Comparison of ENCODE assay signal across 8 cellular contexts in the genomic region with DNA sequence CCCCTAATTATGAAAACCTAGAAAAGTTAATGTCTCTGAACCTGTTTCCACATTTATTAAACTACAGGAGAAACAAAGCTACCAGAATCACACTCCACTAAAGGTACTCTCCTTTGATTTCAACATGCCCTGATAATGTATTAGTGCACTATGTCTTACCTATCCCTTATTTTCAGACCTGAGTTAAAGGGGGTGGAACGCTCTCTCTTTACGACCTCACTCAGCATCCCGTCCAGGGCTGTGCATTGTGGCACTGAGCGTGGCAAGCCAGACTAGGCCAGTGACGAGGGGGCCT. TPM values are rescaled to one million over a fixed set of nuclear protein-coding genes. Genes with fewer than 3 reads are reported as not detected.
DNase-seq lines count a peak whose midpoint lies in the region; ATAC-seq and TF ChIP-seq lines count a peak whose summit lies in the region.

No MANE protein-coding gene starts in this region.

- H3K9me3 Mint-ChIP-seq in activated CD4-positive, alpha-beta memory T cell treated with anti-CD3 and anti-CD28 coated beads, Interleukin-2, amount 10 ng/mL, durations not matched to agents 7 days and 5 days, result no peaks in the 10 kb centered on the region
- no peaks in the 10 kb centered on the region for H3K9me3 Mint-ChIP-seq in stimulated activated effector memory CD8-positive, alpha-beta T cell treated with anti-CD3 and anti-CD28 coated beads, Interleukin-12 subunit alpha, Interleukin-12 subunit beta, amount 100 ng/mL, for 72 hours

- peak overlapping the region; percentile 90 for H3K27ac ChIP-seq in right cardiac atrium (ENCODE audit: low read length)

- ATAC-seq in right cardiac atrium (peak; percentile 57 to 65), GM19455 (IDR thresholded peaks at IDR 0.05; ENCODE audit: unreplicated experiment) (no peak)
- peak; percentile 58 for ATAC-seq in stimulated activated effector memory CD8-positive, alpha-beta T cell treated with anti-CD3 and anti-CD28 coated beads, Interleukin-12 subunit alpha, Interleukin-12 subunit beta, amount 100 ng/mL, for 72 hours

- H3K4me1 Mint-ChIP-seq in activated CD4-positive, alpha-beta memory T cell treated with anti-CD3 and anti-CD28 coated beads, Interleukin-2, amount 10 ng/mL, durations not matched to agents 7 days and 5 days, result peaks cover 49% of the 10 kb centered on the region
- peaks cover 41% of the 10 kb centered on the region for H3K4me1 Mint-ChIP-seq in stimulated activated effector memory CD8-positive, alpha-beta T cell treated with anti-CD3 and anti-CD28 coated beads, Interleukin-12 subunit alpha, Interleukin-12 subunit beta, amount 100 ng/mL, for 72 hours

- peaks cover 19% of the 10 kb centered on the region for H3K36me3 Mint-ChIP-seq in activated CD4-positive, alpha-beta memory T cell treated with anti-CD3 and anti-CD28 coated beads, Interleukin-2, amount 10 ng/mL, durations not matched to agents 7 days and 5 days (ENCODE audit: low read depth)
- peaks cover 47% of the 10 kb centered on the region for H3K36me3 Mint-ChIP-seq in stimulated activated effector memory CD8-positive, alpha-beta T cell treated with anti-CD3 and anti-CD28 coated beads, Interleukin-12 subunit alpha, Interleukin-12 subunit beta, amount 100 ng/mL, for 72 hours

- peak overlapping the region; percentile 95 for H3K27ac Mint-ChIP-seq in activated CD4-positive, alpha-beta memory T cell treated with anti-CD3 and anti-CD28 coated beads, Interleukin-2, amount 10 ng/mL, durations not matched to agents 7 days and 5 days
- H3K27ac Mint-ChIP-seq in stimulated activated effector memory CD8-positive, alpha-beta T cell treated with anti-CD3 and anti-CD28 coated beads, Interleukin-12 subunit alpha, Interleukin-12 subunit beta, amount 100 ng/mL, for 72 hours, result peak overlapping the region; percentile 98

- DNase-seq in AG10803 (ENCODE audit: low read depth) (no peak), HFF-Myc (ENCODE audit: extremely low read depth, low read depth) (no peak), right cardiac atrium (no peak), HPDE6-E6E7 (ENCODE audit: extremely low spot score) (no peak), SIG-M5 treated with dmso at 0.1 percent for 504 hours (lab: John Stamatoyannopoulos, UW; ENCODE audit: unreplicated experiment) (no peak)
- no peak for DNase-seq in activated CD4-positive, alpha-beta memory T cell treated with anti-CD3 and anti-CD28 coated beads, Interleukin-2, amount 10 ng/mL, durations not matched to agents 7 days and 5 days
- no peak for DNase-seq in stimulated activated effector memory CD8-positive, alpha-beta T cell treated with anti-CD3 and anti-CD28 coated beads, Interleukin-12 subunit alpha, Interleukin-12 subunit beta, amount 100 ng/mL, for 72 hours (ENCODE audit: low spot score in 2 of 2)

- POLR2A ChIA-PET in activated CD4-positive, alpha-beta memory T cell treated with anti-CD3 and anti-CD28 coated beads, Interleukin-2, amount 10 ng/mL, durations not matched to agents 7 days and 5 days (lab: Charles Lee), result interaction anchor here (0.9 to 7.2 kb wide), 14 partner anchors 8 to 291 kb away, joined by 3 to 162 read pairs (median 4); a partner anchor contains a TSS

- H3K4me3 Mint-ChIP-seq in activated CD4-positive, alpha-beta memory T cell treated with anti-CD3 and anti-CD28 coated beads, Interleukin-2, amount 10 ng/mL, durations not matched to agents 7 days and 5 days, result peak overlapping the region; percentile 95
- peak overlapping the region; percentile 98 for H3K4me3 Mint-ChIP-seq in stimulated activated effector memory CD8-positive, alpha-beta T cell treated with anti-CD3 and anti-CD28 coated beads, Interleukin-12 subunit alpha, Interleukin-12 subunit beta, amount 100 ng/mL, for 72 hours

- no peaks in the 10 kb centered on the region for H3K4me1 ChIP-seq in right cardiac atrium (ENCODE audit: control insufficient read depth, insufficient read depth, low read length)

- H3K4me3 ChIP-seq in AG10803 (ENCODE audit: low read length) (peak overlapping the region; percentile 89), HFF-Myc (replicated peaks; ENCODE audit: low read depth, low read length) (peak overlapping the region; percentile 97), right cardiac atrium (ENCODE audit: low read length) (peak overlapping the region; percentile 78)

- intact Hi-C loops in right cardiac atrium (cut with DNase I), result no loop called here

- 8% methylated on average over 5 of the region's 5 CpGs for WGBS in right cardiac atrium

- no peaks in the 10 kb centered on the region for H3K27me3 Mint-ChIP-seq in activated CD4-positive, alpha-beta memory T cell treated with anti-CD3 and anti-CD28 coated beads, Interleukin-2, amount 10 ng/mL, durations not matched to agents 7 days and 5 days

- H3K9me3 ChIP-seq in right cardiac atrium (ENCODE audit: control insufficient read depth, low read length), result no peaks in the 10 kb centered on the region

- TF ChIP-seq CTCF in AG10803 (conservative IDR thresholded peaks at IDR 0.05; ENCODE audit: low read length) (no peak), HFF-Myc (IDR thresholded peaks at IDR 0.05; ENCODE audit: low read depth, low read length, missing control alignments) (no peak)

- CTCF ChIA-PET in activated CD4-positive, alpha-beta memory T cell treated with anti-CD3 and anti-CD28 coated beads, Interleukin-2, amount 10 ng/mL, durations not matched to agents 7 days and 5 days (lab: Charles Lee), result interaction anchor here (0.9 to 3.3 kb wide), 8 partner anchors 10 to 247 kb away, joined by 3 to 19 read pairs (median 4); a partner anchor contains a TSS

- no peaks in the 10 kb centered on the region for H3K27me3 ChIP-seq in right cardiac atrium (ENCODE audit: control insufficient read depth, insufficient read depth)

RNA-seq across cellular contexts. Expression of a gene that starts 0.7 kb away (rescaled TPM):
- 10 to 100 TPM; 41.4 TPM for total RNA-seq in activated CD4-positive, alpha-beta memory T cell treated with anti-CD3 and anti-CD28 coated beads, Interleukin-2, amount 10 ng/mL, durations not matched to agents 7 days and 5 days
- total RNA-seq in right cardiac atrium, result 10 to 100 TPM; 70.9 to 76.4 (median 73.5) TPM
- polyA plus RNA-seq in right cardiac atrium, result 121 TPM

RNA-seq across cellular contexts. Expression of a gene that starts 11.3 kb away (rescaled TPM):
- 10 to 100 TPM; 75.2 to 76.8 TPM for total RNA-seq in activated CD4-positive, alpha-beta memory T cell treated with anti-CD3 and anti-CD28 coated beads, Interleukin-2, amount 10 ng/mL, durations not matched to agents 7 days and 5 days
- 10 to 100 TPM; 66.7 to 85.0 (median 73.7) TPM for total RNA-seq in right cardiac atrium
- 54.8 TPM for polyA plus RNA-seq in right cardiac atrium

RNA-seq across cellular contexts. Expression of a gene that starts 53.2 kb away (rescaled TPM):
- 1 to 10 TPM; 1.3 to 1.7 TPM for total RNA-seq in activated CD4-positive, alpha-beta memory T cell treated with anti-CD3 and anti-CD28 coated beads, Interleukin-2, amount 10 ng/mL, durations not matched to agents 7 days and 5 days
- total RNA-seq in right cardiac atrium, result 10 to 100 TPM in 1 of 4 donors, 1 to 10 TPM in 3; 7.3 to 10.2 (median 8.5) TPM
- 6.7 TPM for polyA plus RNA-seq in right cardiac atrium
